9 cellular contexts compared by ENCODE assay signal in genomic region chr11:45355706-45356041, GRCh38.
DNase-seq lines count a peak whose midpoint lies in the region; ATAC-seq and TF ChIP-seq lines count a peak whose summit lies in the region.
"Had no signal": no experiment of that assay in that cellular context is flagged by ENCODE, and none has a peak within 500 bp of the region (broad histone marks: within the 10 kb centered on the region; RNA-seq: fewer than 3 reads in every experiment).

No MANE protein-coding gene starts in this region.

- no peaks in the 10 kb centered on the region for H3K36me3 ChIP-seq in IMR-90 (ENCODE audit: control insufficient read depth, insufficient read depth, low read length)
- no peaks in the 10 kb centered on the region for H3K36me3 ChIP-seq in effector memory CD4-positive, alpha-beta T cell (ENCODE audit: control insufficient read depth, insufficient read depth, low read length)
- H3K36me3 ChIP-seq: adrenal gland had no signal

- H3K18ac ChIP-seq in IMR-90 (ENCODE audit: low read depth, low read length) = no peak overlapping the region

- no peak for DNase-seq in AG09309 (ENCODE audit: low read depth)
- no peak for DNase-seq in IMR-90
- DNase-seq in effector memory CD4-positive, alpha-beta T cell = no peak
- DNase-seq in natural killer cell treated with Interleukin-12 subunit alpha and Interleukin-12 subunit beta and Interleukin-15 and Interleukin-18, amount 100 ng/mL, for 72 hours (ENCODE audit: low spot score) = no peak
- no peak for DNase-seq in islet precursor cell
- DNase-seq in UCSD-AML1 (lab: John Stamatoyannopoulos, UW; ENCODE audit: unreplicated experiment) = no peak
- no peak for DNase-seq in T1000 (lab: John Stamatoyannopoulos, UW)

- peaks cover 4 to 14% of the 10 kb centered on the region in 2 donors for H3K4me1 Mint-ChIP-seq in natural killer cell treated with Interleukin-12 subunit alpha and Interleukin-12 subunit beta and Interleukin-15 and Interleukin-18, amount 100 ng/mL, for 72 hours (ENCODE audit: low read depth in 2 of 2)

- H3K27ac Mint-ChIP-seq in natural killer cell treated with Interleukin-12 subunit alpha and Interleukin-12 subunit beta and Interleukin-15 and Interleukin-18, amount 100 ng/mL, for 72 hours = peak overlapping the region in 1 of 2 donors; percentile 84

- no peak overlapping the region for H2BK15ac ChIP-seq in IMR-90 (ENCODE audit: low read depth, low read length)

- H3K4ac ChIP-seq in IMR-90 (ENCODE audit: low read depth, low read length) = no peak overlapping the region

- no peaks in the 10 kb centered on the region for H3K4me1 ChIP-seq in IMR-90 (ENCODE audit: control insufficient read depth, insufficient read depth, low read length)
- peaks cover 8% of the 10 kb centered on the region for H3K4me1 ChIP-seq in effector memory CD4-positive, alpha-beta T cell (ENCODE audit: control insufficient read depth, insufficient read depth, low read length, poor library complexity, severe bottlenecking)
- H3K4me1 ChIP-seq: adrenal gland had no signal

- H4K91ac ChIP-seq in IMR-90 (ENCODE audit: insufficient read depth, low read depth, low read length) = no peak overlapping the region

- no peak overlapping the region for H3K27ac ChIP-seq in IMR-90 (ENCODE audit: insufficient read depth, low read length)
- H3K27ac ChIP-seq in effector memory CD4-positive, alpha-beta T cell (ENCODE audit: insufficient read depth, low read length, poor library complexity, severe bottlenecking) = peak overlapping the region; percentile 54

- H3K4me3 Mint-ChIP-seq in natural killer cell treated with Interleukin-12 subunit alpha and Interleukin-12 subunit beta and Interleukin-15 and Interleukin-18, amount 100 ng/mL, for 72 hours = peak overlapping the region; percentile 68

- H3K9ac ChIP-seq in IMR-90 (ENCODE audit: low read depth, low read length) = no peak overlapping the region

- TF ChIP-seq RAD21 in IMR-90 (IDR thresholded peaks at IDR 0.05; ENCODE audit: low read length) = no peak

- H3K14ac ChIP-seq in IMR-90 (replicated peaks; ENCODE audit: low read depth, low read length) = no peak overlapping the region

- no peak overlapping the region for H2BK5ac ChIP-seq in IMR-90 (ENCODE audit: low read depth, low read length, poor library complexity, severe bottlenecking)

- no peak overlapping the region for H4K8ac ChIP-seq in IMR-90 (ENCODE audit: low read depth in 2 of 2, low read length in 2 of 2)

- H3K79me1 ChIP-seq in IMR-90 (ENCODE audit: low read depth in 1 of 2, low read length in 2 of 2) = no peaks in the 10 kb centered on the region

- in situ Hi-C loops in IMR-90 (cut with MboI; ENCODE audit: low sequenced_read_pairs) = no loop called here

- peaks cover 10 to 14% of the 10 kb centered on the region in 2 donors for H3K27me3 Mint-ChIP-seq in natural killer cell treated with Interleukin-12 subunit alpha and Interleukin-12 subunit beta and Interleukin-15 and Interleukin-18, amount 100 ng/mL, for 72 hours

- H4K5ac ChIP-seq in IMR-90 (ENCODE audit: low read depth, low read length) = no peak overlapping the region

- dilution Hi-C loops in IMR-90 (cut with HindIII; ENCODE audit: low sequenced_read_pairs, unreplicated experiment) = no loop called here

- H2AK9ac ChIP-seq in IMR-90 (replicated peaks; ENCODE audit: low read depth, low read length, poor library complexity) = no peak overlapping the region

- H3K23ac ChIP-seq in IMR-90 (ENCODE audit: low read depth, low read length) = no peak overlapping the region

- no peaks in the 10 kb centered on the region for H3K9me3 Mint-ChIP-seq in natural killer cell treated with Interleukin-12 subunit alpha and Interleukin-12 subunit beta and Interleukin-15 and Interleukin-18, amount 100 ng/mL, for 72 hours

- ATAC-seq in IMR-90 (ENCODE audit: low read depth) = no peak
- no peak for ATAC-seq in natural killer cell treated with Interleukin-12 subunit alpha and Interleukin-12 subunit beta and Interleukin-15 and Interleukin-18, amount 100 ng/mL, for 72 hours
- ATAC-seq in HG03139 (IDR thresholded peaks at IDR 0.05; ENCODE audit: unreplicated experiment) = no peak

- no peak overlapping the region for H3K56ac ChIP-seq in IMR-90 (ENCODE audit: extremely low read depth, insufficient read depth, low read length)

- peak overlapping the region; percentile 86 for H2AFZ ChIP-seq in IMR-90 (replicated peaks; ENCODE audit: low read length, poor library complexity)

- no peaks in the 10 kb centered on the region for H4K20me1 ChIP-seq in IMR-90 (ENCODE audit: insufficient read depth, low read length)

- POLR2A ChIA-PET in IMR-90 (lab: Charles Lee; ENCODE audit: unreplicated experiment) = no interaction called here

- peaks cover 2% of the 10 kb centered on the region; the same call in 1 of the 2 replicates for H3K27me3 ChIP-seq in IMR-90 (ENCODE audit: control insufficient read depth, insufficient read depth, low read length)
- no peaks in the 10 kb centered on the region for H3K27me3 ChIP-seq in effector memory CD4-positive, alpha-beta T cell (replicated peaks; ENCODE audit: control insufficient read depth, insufficient read depth, low read length, poor library complexity, severe bottlenecking)
- H3K27me3 ChIP-seq: adrenal gland had no signal

- H3K9me1 ChIP-seq in IMR-90 (ENCODE audit: insufficient read depth, low read length) = no peaks in the 10 kb centered on the region

- H3K36me3 Mint-ChIP-seq in natural killer cell treated with Interleukin-12 subunit alpha and Interleukin-12 subunit beta and Interleukin-15 and Interleukin-18, amount 100 ng/mL, for 72 hours = no peaks in the 10 kb centered on the region

- peak overlapping the region; percentile 47; the same call in 1 of the 2 replicates for H3K4me2 ChIP-seq in IMR-90 (ENCODE audit: low read depth, low read length)

- TF ChIP-seq CTCF in AG09309 (IDR thresholded peaks at IDR 0.05; ENCODE audit: control insufficient read depth, insufficient read depth, low read depth, low read length, missing control alignments) (no peak), IMR-90 (conservative IDR thresholded peaks at IDR 0.05; ENCODE audit: low read depth, low read length) (no peak)

- intact Hi-C loops in IMR-90 (cut with micrococcal nuclease) = no loop called here

- TF ChIP-seq POLR2A in IMR-90 (IDR thresholded peaks at IDR 0.05; ENCODE audit: low read depth, low read length) = no peak

- H3K4me3 ChIP-seq in AG09309 (ENCODE audit: control insufficient read depth, low read depth, low read length) (peak overlapping the region; percentile 48), IMR-90 (ENCODE audit: insufficient read depth, low read depth, low read length) (peak overlapping the region; percentile 34; the same call in 1 of the 2 replicates)
- peak overlapping the region; percentile 62 for H3K4me3 ChIP-seq in effector memory CD4-positive, alpha-beta T cell (ENCODE audit: insufficient read depth, low read depth, low read length, poor library complexity, severe bottlenecking)

- H2BK120ac ChIP-seq in IMR-90 (ENCODE audit: low read depth, low read length) = no peak overlapping the region

- no TSS peak for BruUV-seq in IMR-90 (replicated peaks; lab: Mats Ljungman, UMichigan)

- 0% methylated on average over 1 of the region's 5 CpGs; no CpG with 5 or more reads in 1 of the 2 experiments for WGBS in IMR-90 (ENCODE audit: extremely low coverage in 2 of 2, insufficient read length in 1 of 2), 2 experiments

- H2BK20ac ChIP-seq in IMR-90 (ENCODE audit: low read depth, low read length) = no peak overlapping the region

- H2AK5ac ChIP-seq in IMR-90 (ENCODE audit: low read depth, low read length) = no peak overlapping the region

- CTCF ChIA-PET in IMR-90 (lab: Yijun Ruan, JAX) = no interaction called here

- no peaks in the 10 kb centered on the region for H3K9me3 ChIP-seq in IMR-90 (ENCODE audit: control insufficient read depth, insufficient read depth, low read length)
- no peaks in the 10 kb centered on the region for H3K9me3 ChIP-seq in effector memory CD4-positive, alpha-beta T cell (ENCODE audit: control insufficient read depth, low read length)
- H3K9me3 ChIP-seq: adrenal gland had no signal

TF ChIP-seq in IMR-90, 13 proteins besides CTCF, POLR2A, EP300 and RAD21:
- no peak for TF ChIP-seq RCOR1 (IDR thresholded peaks at IDR 0.05; ENCODE audit: insufficient replicate concordance, low read length)
- TF ChIP-seq FOS (IDR thresholded peaks at IDR 0.05; ENCODE audit: low read depth, low read length) = no peak
- TF ChIP-seq RFX5 (IDR thresholded peaks at IDR 0.05; ENCODE audit: low read depth, low read length) = no peak
- no peak for TF ChIP-seq MXI1 (IDR thresholded peaks at IDR 0.05; ENCODE audit: borderline replicate concordance, low read depth, low read length)
- no peak for TF ChIP-seq ELK1 (IDR thresholded peaks at IDR 0.05; ENCODE audit: borderline replicate concordance, low read depth, low read length)
- TF ChIP-seq BHLHE40 (IDR thresholded peaks at IDR 0.05; ENCODE audit: low read depth, low read length) = no peak
- TF ChIP-seq NFE2L2 (IDR thresholded peaks at IDR 0.05; ENCODE audit: low read depth, low read length) = no peak
- no peak for TF ChIP-seq CHD1 (IDR thresholded peaks at IDR 0.05; ENCODE audit: low read depth, low read length)
- no peak for TF ChIP-seq USF2 (IDR thresholded peaks at IDR 0.05; ENCODE audit: low read depth, low read length)
